2 cellular contexts compared by ENCODE assay signal in the genomic region with DNA sequence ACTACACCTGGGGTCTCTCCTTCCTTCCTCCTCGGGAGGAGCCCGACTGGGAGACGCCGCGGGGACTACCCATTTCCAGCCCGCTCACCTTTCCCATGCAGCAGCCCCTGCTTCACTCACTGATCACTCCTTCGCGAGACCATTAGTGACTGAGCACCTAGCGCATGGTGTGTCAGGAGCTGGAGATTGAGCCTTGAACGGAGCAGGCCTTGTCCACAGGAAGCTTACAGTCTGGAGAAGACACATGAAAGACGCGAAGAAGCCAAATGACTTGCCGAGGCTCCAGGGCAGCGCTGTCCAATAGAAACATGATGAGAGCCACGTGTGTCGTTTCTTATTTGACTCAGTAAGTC.
TF ChIP-seq lines count a peak whose summit lies in the region.

No MANE protein-coding gene starts in this region.

TF ChIP-seq in GM23338, 12 proteins besides CTCF, POLR2A, EP300 and RAD21 (continued from another document):
- TF ChIP-seq, protein P1, sequence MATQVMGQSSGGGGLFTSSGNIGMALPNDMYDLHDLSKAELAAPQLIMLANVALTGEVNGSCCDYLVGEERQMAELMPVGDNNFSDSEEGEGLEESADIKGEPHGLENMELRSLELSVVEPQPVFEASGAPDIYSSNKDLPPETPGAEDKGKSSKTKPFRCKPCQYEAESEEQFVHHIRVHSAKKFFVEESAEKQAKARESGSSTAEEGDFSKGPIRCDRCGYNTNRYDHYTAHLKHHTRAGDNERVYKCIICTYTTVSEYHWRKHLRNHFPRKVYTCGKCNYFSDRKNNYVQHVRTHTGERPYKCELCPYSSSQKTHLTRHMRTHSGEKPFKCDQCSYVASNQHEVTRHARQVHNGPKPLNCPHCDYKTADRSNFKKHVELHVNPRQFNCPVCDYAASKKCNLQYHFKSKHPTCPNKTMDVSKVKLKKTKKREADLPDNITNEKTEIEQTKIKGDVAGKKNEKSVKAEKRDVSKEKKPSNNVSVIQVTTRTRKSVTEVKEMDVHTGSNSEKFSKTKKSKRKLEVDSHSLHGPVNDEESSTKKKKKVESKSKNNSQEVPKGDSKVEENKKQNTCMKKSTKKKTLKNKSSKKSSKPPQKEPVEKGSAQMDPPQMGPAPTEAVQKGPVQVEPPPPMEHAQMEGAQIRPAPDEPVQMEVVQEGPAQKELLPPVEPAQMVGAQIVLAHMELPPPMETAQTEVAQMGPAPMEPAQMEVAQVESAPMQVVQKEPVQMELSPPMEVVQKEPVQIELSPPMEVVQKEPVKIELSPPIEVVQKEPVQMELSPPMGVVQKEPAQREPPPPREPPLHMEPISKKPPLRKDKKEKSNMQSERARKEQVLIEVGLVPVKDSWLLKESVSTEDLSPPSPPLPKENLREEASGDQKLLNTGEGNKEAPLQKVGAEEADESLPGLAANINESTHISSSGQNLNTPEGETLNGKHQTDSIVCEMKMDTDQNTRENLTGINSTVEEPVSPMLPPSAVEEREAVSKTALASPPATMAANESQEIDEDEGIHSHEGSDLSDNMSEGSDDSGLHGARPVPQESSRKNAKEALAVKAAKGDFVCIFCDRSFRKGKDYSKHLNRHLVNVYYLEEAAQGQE (IDR thresholded peaks at IDR 0.05; ENCODE audit: unreplicated experiment), result no peak
- no peak for TF ChIP-seq STAT1 (IDR thresholded peaks at IDR 0.05; ENCODE audit: unreplicated experiment)

TF ChIP-seq in WTC11, 78 proteins besides CTCF, POLR2A, EP300 and RAD21 (continued from another document):
- TF ChIP-seq, protein P2, sequence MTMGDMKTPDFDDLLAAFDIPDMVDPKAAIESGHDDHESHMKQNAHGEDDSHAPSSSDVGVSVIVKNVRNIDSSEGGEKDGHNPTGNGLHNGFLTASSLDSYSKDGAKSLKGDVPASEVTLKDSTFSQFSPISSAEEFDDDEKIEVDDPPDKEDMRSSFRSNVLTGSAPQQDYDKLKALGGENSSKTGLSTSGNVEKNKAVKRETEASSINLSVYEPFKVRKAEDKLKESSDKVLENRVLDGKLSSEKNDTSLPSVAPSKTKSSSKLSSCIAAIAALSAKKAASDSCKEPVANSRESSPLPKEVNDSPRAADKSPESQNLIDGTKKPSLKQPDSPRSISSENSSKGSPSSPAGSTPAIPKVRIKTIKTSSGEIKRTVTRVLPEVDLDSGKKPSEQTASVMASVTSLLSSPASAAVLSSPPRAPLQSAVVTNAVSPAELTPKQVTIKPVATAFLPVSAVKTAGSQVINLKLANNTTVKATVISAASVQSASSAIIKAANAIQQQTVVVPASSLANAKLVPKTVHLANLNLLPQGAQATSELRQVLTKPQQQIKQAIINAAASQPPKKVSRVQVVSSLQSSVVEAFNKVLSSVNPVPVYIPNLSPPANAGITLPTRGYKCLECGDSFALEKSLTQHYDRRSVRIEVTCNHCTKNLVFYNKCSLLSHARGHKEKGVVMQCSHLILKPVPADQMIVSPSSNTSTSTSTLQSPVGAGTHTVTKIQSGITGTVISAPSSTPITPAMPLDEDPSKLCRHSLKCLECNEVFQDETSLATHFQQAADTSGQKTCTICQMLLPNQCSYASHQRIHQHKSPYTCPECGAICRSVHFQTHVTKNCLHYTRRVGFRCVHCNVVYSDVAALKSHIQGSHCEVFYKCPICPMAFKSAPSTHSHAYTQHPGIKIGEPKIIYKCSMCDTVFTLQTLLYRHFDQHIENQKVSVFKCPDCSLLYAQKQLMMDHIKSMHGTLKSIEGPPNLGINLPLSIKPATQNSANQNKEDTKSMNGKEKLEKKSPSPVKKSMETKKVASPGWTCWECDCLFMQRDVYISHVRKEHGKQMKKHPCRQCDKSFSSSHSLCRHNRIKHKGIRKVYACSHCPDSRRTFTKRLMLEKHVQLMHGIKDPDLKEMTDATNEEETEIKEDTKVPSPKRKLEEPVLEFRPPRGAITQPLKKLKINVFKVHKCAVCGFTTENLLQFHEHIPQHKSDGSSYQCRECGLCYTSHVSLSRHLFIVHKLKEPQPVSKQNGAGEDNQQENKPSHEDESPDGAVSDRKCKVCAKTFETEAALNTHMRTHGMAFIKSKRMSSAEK (CRISPR knock-in tag; IDR thresholded peaks at IDR 0.05; ENCODE audit: borderline replicate concordance), result no peak
- no peak for TF ChIP-seq FOXJ3 (CRISPR knock-in tag; IDR thresholded peaks at IDR 0.05; ENCODE audit: borderline replicate concordance)
- no peak; the same call in 1 of the 2 replicates for TF ChIP-seq ZNF263 (CRISPR knock-in tag; IDR thresholded peaks at IDR 0.05; ENCODE audit: low read depth)
- TF ChIP-seq NR1H2 (CRISPR knock-in tag; IDR thresholded peaks at IDR 0.05), result no peak
- TF ChIP-seq NR2C2 (CRISPR knock-in tag; IDR thresholded peaks at IDR 0.05), result no peak
- TF ChIP-seq JUN (CRISPR knock-in tag; IDR thresholded peaks at IDR 0.05), result no peak
- TF ChIP-seq KAT7 (CRISPR knock-in tag; IDR thresholded peaks at IDR 0.05; ENCODE audit: borderline replicate concordance), result no peak
- no peak for TF ChIP-seq ZNF219 (CRISPR knock-in tag; IDR thresholded peaks at IDR 0.05; ENCODE audit: borderline replicate concordance)
- TF ChIP-seq, protein P3, sequence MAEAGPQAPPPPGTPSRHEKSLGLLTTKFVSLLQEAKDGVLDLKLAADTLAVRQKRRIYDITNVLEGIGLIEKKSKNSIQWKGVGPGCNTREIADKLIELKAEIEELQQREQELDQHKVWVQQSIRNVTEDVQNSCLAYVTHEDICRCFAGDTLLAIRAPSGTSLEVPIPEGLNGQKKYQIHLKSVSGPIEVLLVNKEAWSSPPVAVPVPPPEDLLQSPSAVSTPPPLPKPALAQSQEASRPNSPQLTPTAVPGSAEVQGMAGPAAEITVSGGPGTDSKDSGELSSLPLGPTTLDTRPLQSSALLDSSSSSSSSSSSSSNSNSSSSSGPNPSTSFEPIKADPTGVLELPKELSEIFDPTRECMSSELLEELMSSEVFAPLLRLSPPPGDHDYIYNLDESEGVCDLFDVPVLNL (CRISPR knock-in tag; IDR thresholded peaks at IDR 0.05; ENCODE audit: borderline replicate concordance, low read depth), result no peak
- no peak for TF ChIP-seq ELF4 (CRISPR knock-in tag; IDR thresholded peaks at IDR 0.05; ENCODE audit: low read depth)
